20 cellular contexts compared by ENCODE assay signal in the genomic region with DNA sequence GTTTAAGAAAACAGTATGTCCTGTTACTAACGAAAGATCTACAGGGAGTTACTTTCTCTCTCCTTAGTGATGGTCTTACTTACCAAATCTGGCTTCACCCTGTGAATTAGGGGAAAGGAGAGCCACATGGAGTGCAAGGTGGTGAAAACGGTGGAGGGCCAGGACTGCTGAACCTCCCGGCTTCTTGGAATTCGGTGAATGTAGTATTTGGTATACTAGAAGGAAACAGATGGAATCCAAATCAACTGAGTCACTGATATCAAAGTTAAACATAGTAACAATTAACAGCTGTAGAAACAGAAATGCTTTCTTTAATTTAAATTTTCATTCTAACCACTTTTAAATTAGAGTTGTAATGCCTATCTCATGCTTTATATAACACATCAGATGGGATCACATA.
"Had no signal": no experiment of that assay in that cellular context is flagged by ENCODE, and none has a peak within 500 bp of the region (broad histone marks: within the 10 kb centered on the region; RNA-seq: fewer than 3 reads in every experiment).

No MANE protein-coding gene starts in this region.

- H3K4me3 ChIP-seq: coronary artery, dorsolateral prefrontal cortex, heart left ventricle, sigmoid colon, stomach, thoracic aorta, transverse colon had no signal

- ATAC-seq: esophagus mucosa; heart left ventricle; left lobe of liver; naive thymus-derived CD8-positive, alpha-beta T cell had no signal

- DNase-seq: dorsolateral prefrontal cortex; effector CD8-positive, alpha-beta T cell; foreskin melanocyte; heart left ventricle; hippocampal formation; islet precursor cell; mammary epithelial cell; naive thymus-derived CD8-positive, alpha-beta T cell; posterior cingulate gyrus; sigmoid colon; small intestine; stimulated activated CD4-positive, alpha-beta T cell treated with anti-CD3 and anti-CD28 coated beads, Interleukin-12 subunit alpha, Interleukin-12 subunit beta, amount 100 ng/mL, for 4 hours; stimulated activated naive CD4-positive, alpha-beta T cell; stomach; substantia nigra; transverse colon had no signal

- H3K27ac ChIP-seq: coronary artery, heart left ventricle, sigmoid colon, stomach, transverse colon had no signal

- H3K9me3 ChIP-seq: sigmoid colon had no signal

- H3K27me3 ChIP-seq: dorsolateral prefrontal cortex, heart left ventricle, sigmoid colon, stomach, transverse colon had no signal

- FAIRE-seq: small intestine had no signal

- H3K36me3 ChIP-seq: thoracic aorta had no signal
